8 cellular contexts compared by ENCODE assay signal in the genomic region with DNA sequence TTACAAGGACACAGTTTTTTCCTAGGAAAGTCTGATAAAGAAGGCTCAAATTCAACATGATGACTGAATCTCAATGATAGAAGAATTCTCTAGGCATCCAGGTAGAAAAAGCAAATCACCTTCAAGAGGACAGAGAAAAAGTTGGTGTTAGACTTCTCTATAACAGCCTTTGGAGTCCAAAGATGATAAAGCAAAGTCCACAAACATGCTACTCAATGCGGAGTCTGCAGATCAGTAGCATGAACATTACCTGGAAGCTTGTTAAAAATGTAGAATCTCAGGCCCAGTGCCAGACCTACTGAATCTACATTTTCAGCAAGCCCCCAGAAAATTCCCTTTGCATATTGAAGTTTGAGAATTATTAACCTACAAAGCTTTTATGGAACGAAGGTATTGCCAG.
"Had no signal": no experiment of that assay in that cellular context is flagged by ENCODE, and none has a peak within 500 bp of the region (broad histone marks: within the 10 kb centered on the region; RNA-seq: fewer than 3 reads in every experiment).

No MANE protein-coding gene starts in this region.

- H3K36me3 ChIP-seq: HAP-1 had no signal

- FAIRE-seq: HTR-8/SVneo had no signal

- ATAC-seq: HCT116 had no signal

- H3K4me3 ChIP-seq: GM23248, HAP-1 had no signal

- H3K9ac ChIP-seq: GM23248 had no signal

- H3K4me1 ChIP-seq: HAP-1 had no signal

- H3K9me3 ChIP-seq: HAP-1 had no signal

- H3K27ac ChIP-seq: GM23248 had no signal

- DNase-seq: GM23248, GOT3, H7, HFFc6, KBM-7 had no signal

- H2AFZ ChIP-seq: GM23248 had no signal
